In the genomic region with DNA sequence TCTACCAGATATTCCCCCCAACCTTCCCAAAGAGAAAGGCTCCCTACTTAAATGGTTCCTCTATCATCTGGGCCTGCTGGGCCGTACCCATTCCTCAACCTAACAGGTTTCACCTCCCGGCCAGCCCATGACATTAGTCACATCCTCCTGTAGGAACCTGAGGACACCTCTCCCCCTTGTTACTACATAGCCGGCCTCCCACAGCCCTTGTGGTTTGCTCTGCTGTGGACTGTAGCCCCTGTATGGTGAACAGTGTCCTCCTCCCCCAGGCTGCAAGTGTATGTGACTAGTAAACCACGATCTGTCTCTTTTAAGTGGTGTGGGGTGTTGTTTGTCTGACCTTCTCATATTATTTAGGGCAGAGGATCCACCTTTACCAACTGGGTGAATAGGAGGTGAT, we compare ENCODE assay signal across 25 cellular contexts.
"Had no signal": no experiment of that assay in that cellular context is flagged by ENCODE, and none has a peak within 500 bp of the region (broad histone marks: within the 10 kb centered on the region; RNA-seq: fewer than 3 reads in every experiment).

No MANE protein-coding gene starts in this region.

- H3K4me1 Mint-ChIP-seq: activated CD4-positive, alpha-beta T cell treated with anti-CD3 and anti-CD28 coated beads, Interleukin-2, amount 10 ng/mL, durations not matched to agents 24 days and 14 days had no signal

- H3K27ac Mint-ChIP-seq: activated CD4-positive, alpha-beta T cell treated with anti-CD3 and anti-CD28 coated beads, Interleukin-2, amount 10 ng/mL, durations not matched to agents 24 days and 14 days; activated naive CD4-positive, alpha-beta T cell treated with anti-CD3 and anti-CD28 coated beads for 36 hours; activated naive CD4-positive, alpha-beta T cell treated with anti-CD3 and anti-CD28 coated beads, Interleukin-2, amount 50 U/mL, for 72 hours; activated T-helper 1 cell treated with anti-CD3 and anti-CD28 coated beads, Interleukin-12 subunit alpha, Interleukin-12 subunit beta, Interleukin-2, Interleukin-4 antibody, amounts not matched to agents 30 ng/mL and 10 ng/mL and 1 ng/mL, durations not matched to agents 14 hours and 24 hours and 36 hours; brain had no signal

- H3K4me3 Mint-ChIP-seq: activated CD4-positive, alpha-beta T cell treated with anti-CD3 and anti-CD28 coated beads, Interleukin-2, amount 10 ng/mL, durations not matched to agents 24 days and 14 days; activated naive CD4-positive, alpha-beta T cell treated with anti-CD3 and anti-CD28 coated beads for 36 hours; activated T-cell treated with anti-CD3 and anti-CD28 coated beads, Interleukin-2, amount 50 U/mL, for 4 hours; activated T-helper 1 cell treated with anti-CD3 and anti-CD28 coated beads, Interleukin-12 subunit alpha, Interleukin-12 subunit beta, Interleukin-2, Interleukin-4 antibody, amounts not matched to agents 30 ng/mL and 10 ng/mL and 1 ng/mL, durations not matched to agents 14 hours and 24 hours and 36 hours; brain had no signal

- DNase-seq: activated CD4-positive, alpha-beta T cell treated with anti-CD3 and anti-CD28 coated beads, Interleukin-2, amount 10 ng/mL, durations not matched to agents 24 days and 14 days; activated CD4-positive, alpha-beta T cell treated with anti-CD3 and anti-CD28 coated beads, Interleukin-2, amount 50 U/mL, for 4 hours; activated CD8-positive, alpha-beta memory T cell treated with anti-CD3 and anti-CD28 coated beads, Interleukin-2, amount 50 U/mL, for 4 hours; activated gamma-delta T cell treated with Interleukin-2 at 50 U/mL for 16 hours; activated naive CD4-positive, alpha-beta T cell treated with anti-CD3 and anti-CD28 coated beads for 36 hours; activated T-cell treated with anti-CD3 and anti-CD28 coated beads for 4 hours; activated T-cell treated with anti-CD3 and anti-CD28 coated beads, Interleukin-2, amount 50 U/mL, for 4 hours; adrenal gland; anterior cingulate cortex; caudate nucleus; cerebellar nuclear complex; KG1; NCI-H1105 treated with DMSO at 0.1 percent for 48 hours; NCI-H1436; NCI-H1694; NCI-H2029; NCI-H345; NCI-H524 treated with DMSO at 0.1 percent for 48 hours; OCI-M1; Right ventricle myocardium superior; SW 1271; T1000 had no signal

- H3K27me3 ChIP-seq: adrenal gland had no signal

- H3K4me3 ChIP-seq: adrenal gland had no signal

- H3K36me3 ChIP-seq: adrenal gland had no signal

- H3K27ac ChIP-seq: adrenal gland had no signal

- H3K9me3 ChIP-seq: adrenal gland had no signal

- H3K4me1 ChIP-seq: adrenal gland had no signal

- ATAC-seq: activated naive CD4-positive, alpha-beta T cell treated with anti-CD3 and anti-CD28 coated beads, Interleukin-2, amount 50 U/mL, for 72 hours; activated T-cell treated with anti-CD3 and anti-CD28 coated beads, Interleukin-2, amount 50 U/mL, for 4 hours had no signal

- H3K27me3 Mint-ChIP-seq: brain had no signal
